In genomic region chr5:149474198-149474597, GRCh38 we compare ENCODE assay signal across 16 cellular contexts.
DNase-seq lines count a peak whose midpoint lies in the region; ATAC-seq, FAIRE-seq and TF ChIP-seq lines count a peak whose summit lies in the region.
"Had no signal": no experiment of that assay in that cellular context is flagged by ENCODE, and none has a peak within 500 bp of the region (broad histone marks: within the 10 kb centered on the region; RNA-seq: fewer than 3 reads in every experiment).

No MANE protein-coding gene starts in this region.

- TF ChIP-seq POLR2A in esophagus squamous epithelium (IDR thresholded peaks at IDR 0.05) (no peak), thyroid gland (IDR thresholded peaks at IDR 0.05) (no peak)

- DNase-seq in DMS53 treated with DMSO at 0.1 percent for 48 hours (lab: John Stamatoyannopoulos, UW; ENCODE audit: unreplicated experiment) (peak; percentile 40), PC-9 (peak; percentile 82 to 84), esophagus squamous epithelium (lab: John Stamatoyannopoulos, UW) (no peak), pancreas (peak in 5 of 6 donors; percentile 53 to 78 (median 56)), foreskin melanocyte (no peak), thyroid gland (no peak)
- DNase-seq: activated CD4-positive, alpha-beta T cell treated with anti-CD3 and anti-CD28 coated beads, Interleukin-2, amount 50 U/mL, for 1 hour; effector CD4-positive, alpha-beta T cell; head of caudate nucleus; NCI-H446; T1000 had no signal

- peak overlapping the region; percentile 37; the same call in 1 of the 2 replicates for H3K4me2 ChIP-seq in PC-9
- H3K4me2 ChIP-seq: neural progenitor cell had no signal

- 33 to 45% methylated on average over 2 to 3 of the region's 3 CpGs for WGBS in esophagus squamous epithelium, 2 donors
- 63 to 65% methylated on average over 3 of the region's 3 CpGs for WGBS in pancreas, 2 donors
- 85 to 90% methylated on average over 3 of the region's 3 CpGs for WGBS in thyroid gland, 2 donors

- intact Hi-C loops in PC-9 (cut with micrococcal nuclease; ENCODE audit: unreplicated experiment) (loop anchor here (1.0 to 2.0 kb wide), 2 partner anchors 11 to 17 kb away; no protein-coding TSS in a partner anchor), esophagus squamous epithelium (cut with DNase I) (no loop called here), pancreas (cut with DNase I) (no loop called here), thyroid gland (cut with DNase I) (no loop called here)

- no peaks in the 10 kb centered on the region for H4K20me1 ChIP-seq in PC-9 (ENCODE audit: insufficient read depth)

- H3K4me1 ChIP-seq in PC-9 (replicated peaks; ENCODE audit: insufficient read depth) (peaks cover 22% of the 10 kb centered on the region), esophagus squamous epithelium (peaks cover 21 to 62% (median 29%) of the 10 kb centered on the region in 3 donors), pancreas (peaks cover 0 to 9% (median 0%) of the 10 kb centered on the region in 3 donors), thyroid gland (peaks cover 0 to 6% of the 10 kb centered on the region in 2 donors)

- no peak for TF ChIP-seq CTCF in PC-9 (conservative IDR thresholded peaks at IDR 0.05)
- TF ChIP-seq CTCF in esophagus squamous epithelium (IDR thresholded peaks at IDR 0.05) = peak in 4 of 6 experiments; percentile 24 to 63 (median 28)
- TF ChIP-seq CTCF in pancreas (IDR thresholded peaks at IDR 0.05) = no peak
- TF ChIP-seq CTCF in thyroid gland (IDR thresholded peaks at IDR 0.05) = no peak

- no peak for FAIRE-seq in pancreas (lab: Jason Lieb, UNC)

- peak; percentile 82 to 85 (median 82) for ATAC-seq in pancreas
- ATAC-seq in GM18873 (IDR thresholded peaks at IDR 0.05; ENCODE audit: low FRiP score, unreplicated experiment) = no peak
- no peak for ATAC-seq in HG02610 (IDR thresholded peaks at IDR 0.05; ENCODE audit: unreplicated experiment)
- ATAC-seq: left lobe of liver had no signal

- H3K27ac ChIP-seq in PC-9 (no peak overlapping the region), esophagus squamous epithelium (peak overlapping the region; percentile 61 to 79 (median 72)), pancreas (no peak overlapping the region), thyroid gland (no peak overlapping the region)
- H3K27ac ChIP-seq: neural progenitor cell, tibial artery had no signal

- no TSS peak for BruUV-seq in PC-9 (replicated peaks; lab: Mats Ljungman, UMichigan)

- H3K79me2 ChIP-seq in PC-9 (ENCODE audit: low read depth) = no peaks in the 10 kb centered on the region

- H3K9me2 ChIP-seq in PC-9 (ENCODE audit: insufficient read depth) = no peaks in the 10 kb centered on the region

- H3K9me3 ChIP-seq in PC-9 (ENCODE audit: insufficient read depth, low read depth) (no peaks in the 10 kb centered on the region), esophagus squamous epithelium (no peaks in the 10 kb centered on the region), pancreas (no peaks in the 10 kb centered on the region), thyroid gland (no peaks in the 10 kb centered on the region)
- H3K9me3 ChIP-seq: tibial artery had no signal

- H3K4me3 ChIP-seq in PC-9 (no peak overlapping the region), esophagus squamous epithelium (no peak overlapping the region), pancreas (no peak overlapping the region), thyroid gland (replicated peaks in 1 of 3) (no peak overlapping the region)
- H3K4me3 ChIP-seq: neural progenitor cell, tibial artery had no signal

- POLR2A ChIA-PET in PC-9 (lab: Charles Lee; ENCODE audit: unreplicated experiment) = interaction anchor here (0.5 to 1.0 kb wide), 4 partner anchors 18 to 648 kb away, joined by 3 to 9 read pairs (median 4); no protein-coding TSS in a partner anchor

- no peak overlapping the region for H2AFZ ChIP-seq in PC-9
- H2AFZ ChIP-seq: neural progenitor cell had no signal

- CTCF ChIA-PET in PC-9 (lab: Charles Lee) = interaction anchor here (0.6 to 1.6 kb wide), 7 partner anchors 28 to 478 kb away, joined by 3 to 10 read pairs (median 3); no protein-coding TSS in a partner anchor

- H3K36me3 ChIP-seq in PC-9 (ENCODE audit: low read depth) (no peaks in the 10 kb centered on the region), esophagus squamous epithelium (no peaks in the 10 kb centered on the region), pancreas (no peaks in the 10 kb centered on the region), thyroid gland (no peaks in the 10 kb centered on the region)
- H3K36me3 ChIP-seq: neural progenitor cell, tibial artery had no signal

- peaks cover 12% of the 10 kb centered on the region; the same call in 1 of the 2 replicates for H3F3A ChIP-seq in PC-9 (ENCODE audit: insufficient read depth, low read depth)

- H3K27me3 ChIP-seq in PC-9 (ENCODE audit: insufficient read depth, low read depth) (no peaks in the 10 kb centered on the region), esophagus squamous epithelium (no peaks in the 10 kb centered on the region), pancreas (no peaks in the 10 kb centered on the region), thyroid gland (no peaks in the 10 kb centered on the region)
- H3K27me3 ChIP-seq: neural progenitor cell, tibial artery had no signal

Comparison
In these comparisons a context has a peak if more than half of its experiments do, and no peak if none do; other contexts are left out.
1. DNase-seq: peak in DMS53 treated with DMSO at 0.1 percent for 48 hours (single experiment), PC-9 (2 of 2) and pancreas (5 of 6); none in esophagus squamous epithelium (single experiment), foreskin melanocyte (single experiment) and thyroid gland (0 of 2).
2. H3K27ac ChIP-seq: peak in esophagus squamous epithelium (4 of 4); none in PC-9 (single experiment), pancreas (0 of 4) and thyroid gland (0 of 3).
3. CTCF ChIP-seq: peak in esophagus squamous epithelium (4 of 6); none in PC-9 (single experiment), pancreas (0 of 4) and thyroid gland (0 of 6).
4. ATAC-seq: peak in pancreas (4 of 4); none in GM18873 (single experiment) and HG02610 (single experiment).